ENCODE assay signal across 1 cellular context in the genomic region with DNA sequence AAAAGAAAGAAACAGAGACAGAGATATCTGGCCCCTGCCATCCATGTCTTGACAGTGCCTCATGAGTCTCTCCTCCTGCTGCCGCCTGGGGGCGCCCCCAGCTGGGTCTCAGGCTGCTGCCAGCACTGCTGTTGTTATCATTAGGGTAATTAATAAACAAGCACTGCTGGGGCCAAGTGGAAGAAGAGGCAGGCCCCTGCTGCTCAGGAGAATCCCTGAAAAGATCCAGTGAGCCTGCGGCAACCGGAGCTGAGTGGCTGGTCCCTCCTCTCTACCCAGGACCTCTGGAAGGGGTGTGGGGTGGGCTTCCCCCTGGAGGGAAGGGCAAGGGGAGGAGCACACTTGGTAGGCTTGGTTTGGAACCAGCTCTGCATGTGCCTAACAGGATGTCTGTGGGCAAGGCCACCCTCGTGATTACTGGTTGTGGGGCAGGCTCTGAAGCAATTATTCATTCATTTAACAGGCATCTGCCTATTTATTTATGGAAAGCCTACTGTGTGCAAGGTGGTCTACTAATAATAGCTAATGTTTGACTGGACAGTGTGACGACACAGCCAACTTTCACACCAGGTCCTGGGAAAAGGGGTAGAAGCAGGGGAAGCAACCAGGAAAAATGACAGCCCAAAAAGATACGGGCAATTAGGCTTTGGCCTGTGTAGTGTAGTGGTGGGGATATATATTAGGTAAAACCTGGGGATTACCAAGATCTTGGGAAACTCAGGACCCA.
TF ChIP-seq lines count a peak whose summit lies in the region.

No MANE protein-coding gene starts in this region.

TF ChIP-seq in HEK293, 187 proteins besides CTCF, POLR2A, EP300 and RAD21 (continued from another document and continues in another):
- TF ChIP-seq TRIM28 (IDR thresholded peaks at IDR 0.05; ENCODE audit: borderline replicate concordance, low read length) (no peak), ZNF473 (tag by site-specific recombination; IDR thresholded peaks at IDR 0.05) (no peak), SP7 (tag by site-specific recombination; IDR thresholded peaks at IDR 0.05) (peak; percentile 61; the same call in 1 of the 2 replicates), ZNF580 (tag by site-specific recombination; IDR thresholded peaks at IDR 0.05) (no peak), ZNF175 (tag by site-specific recombination; IDR thresholded peaks at IDR 0.05) (no peak), HOXD13 (CRISPR knock-in tag; IDR thresholded peaks at IDR 0.05; ENCODE audit: borderline replicate concordance) (no peak), KLF7 (tag by site-specific recombination; IDR thresholded peaks at IDR 0.05; ENCODE audit: borderline replicate concordance) (no peak), ZNF24 (tag by site-specific recombination; IDR thresholded peaks at IDR 0.05) (no peak), ZSCAN18 (tag by site-specific recombination; IDR thresholded peaks at IDR 0.05) (no peak), KLF9 (tag by site-specific recombination; IDR thresholded peaks at IDR 0.05; ENCODE audit: low read depth) (no peak), YY1 (tag by site-specific recombination; IDR thresholded peaks at IDR 0.05) (no peak), ZNF274 (IDR thresholded peaks at IDR 0.05; ENCODE audit: low read length) (no peak), ZNF274 (tag by site-specific recombination; IDR thresholded peaks at IDR 0.05; ENCODE audit: borderline replicate concordance) (no peak), ZNF214 (tag by site-specific recombination; IDR thresholded peaks at IDR 0.05; ENCODE audit: borderline replicate concordance) (no peak), ZNF350 (tag by site-specific recombination; IDR thresholded peaks at IDR 0.05) (no peak), ZNF341 (tag by site-specific recombination; IDR thresholded peaks at IDR 0.05; ENCODE audit: low read depth) (peak; percentile 95), ZNF837 (tag by site-specific recombination; IDR thresholded peaks at IDR 0.05) (no peak), ZNF10 (tag by site-specific recombination; IDR thresholded peaks at IDR 0.05) (no peak), ZNF416 (tag by site-specific recombination; IDR thresholded peaks at IDR 0.05) (no peak), ZNF571 (tag by site-specific recombination; IDR thresholded peaks at IDR 0.05) (no peak), GLIS2 (tag by site-specific recombination; IDR thresholded peaks at IDR 0.05) (peak; percentile 78), ZNF140 (tag by site-specific recombination; IDR thresholded peaks at IDR 0.05) (no peak), GFI1B (tag by site-specific recombination; IDR thresholded peaks at IDR 0.05) (no peak), GLI2 (tag by site-specific recombination; IDR thresholded peaks at IDR 0.05; ENCODE audit: borderline replicate concordance, low read depth) (no peak), PRDM6 (tag by site-specific recombination; IDR thresholded peaks at IDR 0.05) (no peak), ZNF558 (tag by site-specific recombination; IDR thresholded peaks at IDR 0.05) (no peak), ZNF423 (tag by site-specific recombination; IDR thresholded peaks at IDR 0.05) (no peak), ZBTB20 (tag by site-specific recombination; IDR thresholded peaks at IDR 0.05) (peak; percentile 79; the same call in 1 of the 2 replicates), ZNF202 (tag by site-specific recombination; IDR thresholded peaks at IDR 0.05; ENCODE audit: borderline replicate concordance) (no peak), OSR2 (tag by site-specific recombination; IDR thresholded peaks at IDR 0.05) (no peak), ZNF654 (tag by site-specific recombination; IDR thresholded peaks at IDR 0.05; ENCODE audit: low read depth) (peak; percentile 69), ZNF2 (tag by site-specific recombination; IDR thresholded peaks at IDR 0.05) (peak; percentile 59; the same call in 1 of the 2 replicates), ZNF501 (tag by site-specific recombination; IDR thresholded peaks at IDR 0.05) (no peak), OVOL3 (tag by site-specific recombination; IDR thresholded peaks at IDR 0.05) (no peak), KLF16 (tag by site-specific recombination; IDR thresholded peaks at IDR 0.05) (no peak), ZNF530 (tag by site-specific recombination; IDR thresholded peaks at IDR 0.05; ENCODE audit: low read depth) (no peak), ZNF366 (tag by site-specific recombination; conservative IDR thresholded peaks at IDR 0.05) (no peak), ZNF549 (tag by site-specific recombination; IDR thresholded peaks at IDR 0.05) (no peak), ZNF114 (tag by site-specific recombination; IDR thresholded peaks at IDR 0.05) (no peak), ZBTB1 (tag by site-specific recombination; IDR thresholded peaks at IDR 0.05) (no peak), IKZF3 (tag by site-specific recombination; IDR thresholded peaks at IDR 0.05) (peak; percentile 41), ZNF629 (tag by site-specific recombination; IDR thresholded peaks at IDR 0.05) (no peak), ZNF529 (tag by site-specific recombination; IDR thresholded peaks at IDR 0.05; ENCODE audit: insufficient replicate concordance) (no peak), WT1 (tag by site-specific recombination; IDR thresholded peaks at IDR 0.05) (no peak), ZNF16 (tag by site-specific recombination; IDR thresholded peaks at IDR 0.05; ENCODE audit: low read depth) (no peak)
- TF ChIP-seq, protein P1, sequence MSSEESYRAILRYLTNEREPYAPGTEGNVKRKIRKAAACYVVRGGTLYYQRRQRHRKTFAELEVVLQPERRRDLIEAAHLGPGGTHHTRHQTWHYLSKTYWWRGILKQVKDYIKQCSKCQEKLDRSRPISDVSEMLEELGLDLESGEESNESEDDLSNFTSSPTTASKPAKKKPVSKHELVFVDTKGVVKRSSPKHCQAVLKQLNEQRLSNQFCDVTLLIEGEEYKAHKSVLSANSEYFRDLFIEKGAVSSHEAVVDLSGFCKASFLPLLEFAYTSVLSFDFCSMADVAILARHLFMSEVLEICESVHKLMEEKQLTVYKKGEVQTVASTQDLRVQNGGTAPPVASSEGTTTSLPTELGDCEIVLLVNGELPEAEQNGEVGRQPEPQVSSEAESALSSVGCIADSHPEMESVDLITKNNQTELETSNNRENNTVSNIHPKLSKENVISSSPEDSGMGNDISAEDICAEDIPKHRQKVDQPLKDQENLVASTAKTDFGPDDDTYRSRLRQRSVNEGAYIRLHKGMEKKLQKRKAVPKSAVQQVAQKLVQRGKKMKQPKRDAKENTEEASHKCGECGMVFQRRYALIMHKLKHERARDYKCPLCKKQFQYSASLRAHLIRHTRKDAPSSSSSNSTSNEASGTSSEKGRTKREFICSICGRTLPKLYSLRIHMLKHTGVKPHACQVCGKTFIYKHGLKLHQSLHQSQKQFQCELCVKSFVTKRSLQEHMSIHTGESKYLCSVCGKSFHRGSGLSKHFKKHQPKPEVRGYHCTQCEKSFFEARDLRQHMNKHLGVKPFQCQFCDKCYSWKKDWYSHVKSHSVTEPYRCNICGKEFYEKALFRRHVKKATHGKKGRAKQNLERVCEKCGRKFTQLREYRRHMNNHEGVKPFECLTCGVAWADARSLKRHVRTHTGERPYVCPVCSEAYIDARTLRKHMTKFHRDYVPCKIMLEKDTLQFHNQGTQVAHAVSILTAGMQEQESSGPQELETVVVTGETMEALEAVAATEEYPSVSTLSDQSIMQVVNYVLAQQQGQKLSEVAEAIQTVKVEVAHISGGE (tag by site-specific recombination; conservative IDR thresholded peaks at IDR 0.05; ENCODE audit: low read depth) = no peak
- TF ChIP-seq, protein P2, sequence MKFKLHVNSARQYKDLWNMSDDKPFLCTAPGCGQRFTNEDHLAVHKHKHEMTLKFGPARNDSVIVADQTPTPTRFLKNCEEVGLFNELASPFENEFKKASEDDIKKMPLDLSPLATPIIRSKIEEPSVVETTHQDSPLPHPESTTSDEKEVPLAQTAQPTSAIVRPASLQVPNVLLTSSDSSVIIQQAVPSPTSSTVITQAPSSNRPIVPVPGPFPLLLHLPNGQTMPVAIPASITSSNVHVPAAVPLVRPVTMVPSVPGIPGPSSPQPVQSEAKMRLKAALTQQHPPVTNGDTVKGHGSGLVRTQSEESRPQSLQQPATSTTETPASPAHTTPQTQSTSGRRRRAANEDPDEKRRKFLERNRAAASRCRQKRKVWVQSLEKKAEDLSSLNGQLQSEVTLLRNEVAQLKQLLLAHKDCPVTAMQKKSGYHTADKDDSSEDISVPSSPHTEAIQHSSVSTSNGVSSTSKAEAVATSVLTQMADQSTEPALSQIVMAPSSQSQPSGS (tag by site-specific recombination; IDR thresholded peaks at IDR 0.05; ENCODE audit: low read depth) = no peak
- TF ChIP-seq, protein P3, sequence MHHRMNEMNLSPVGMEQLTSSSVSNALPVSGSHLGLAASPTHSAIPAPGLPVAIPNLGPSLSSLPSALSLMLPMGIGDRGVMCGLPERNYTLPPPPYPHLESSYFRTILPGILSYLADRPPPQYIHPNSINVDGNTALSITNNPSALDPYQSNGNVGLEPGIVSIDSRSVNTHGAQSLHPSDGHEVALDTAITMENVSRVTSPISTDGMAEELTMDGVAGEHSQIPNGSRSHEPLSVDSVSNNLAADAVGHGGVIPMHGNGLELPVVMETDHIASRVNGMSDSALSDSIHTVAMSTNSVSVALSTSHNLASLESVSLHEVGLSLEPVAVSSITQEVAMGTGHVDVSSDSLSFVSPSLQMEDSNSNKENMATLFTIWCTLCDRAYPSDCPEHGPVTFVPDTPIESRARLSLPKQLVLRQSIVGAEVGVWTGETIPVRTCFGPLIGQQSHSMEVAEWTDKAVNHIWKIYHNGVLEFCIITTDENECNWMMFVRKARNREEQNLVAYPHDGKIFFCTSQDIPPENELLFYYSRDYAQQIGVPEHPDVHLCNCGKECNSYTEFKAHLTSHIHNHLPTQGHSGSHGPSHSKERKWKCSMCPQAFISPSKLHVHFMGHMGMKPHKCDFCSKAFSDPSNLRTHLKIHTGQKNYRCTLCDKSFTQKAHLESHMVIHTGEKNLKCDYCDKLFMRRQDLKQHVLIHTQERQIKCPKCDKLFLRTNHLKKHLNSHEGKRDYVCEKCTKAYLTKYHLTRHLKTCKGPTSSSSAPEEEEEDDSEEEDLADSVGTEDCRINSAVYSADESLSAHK (tag by site-specific recombination; IDR thresholded peaks at IDR 0.05) = no peak
- TF ChIP-seq, protein P4, sequence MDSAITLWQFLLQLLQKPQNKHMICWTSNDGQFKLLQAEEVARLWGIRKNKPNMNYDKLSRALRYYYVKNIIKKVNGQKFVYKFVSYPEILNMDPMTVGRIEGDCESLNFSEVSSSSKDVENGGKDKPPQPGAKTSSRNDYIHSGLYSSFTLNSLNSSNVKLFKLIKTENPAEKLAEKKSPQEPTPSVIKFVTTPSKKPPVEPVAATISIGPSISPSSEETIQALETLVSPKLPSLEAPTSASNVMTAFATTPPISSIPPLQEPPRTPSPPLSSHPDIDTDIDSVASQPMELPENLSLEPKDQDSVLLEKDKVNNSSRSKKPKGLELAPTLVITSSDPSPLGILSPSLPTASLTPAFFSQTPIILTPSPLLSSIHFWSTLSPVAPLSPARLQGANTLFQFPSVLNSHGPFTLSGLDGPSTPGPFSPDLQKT (IDR thresholded peaks at IDR 0.05; ENCODE audit: borderline replicate concordance, low read depth, low read length) = no peak
- TF ChIP-seq, protein P5, sequence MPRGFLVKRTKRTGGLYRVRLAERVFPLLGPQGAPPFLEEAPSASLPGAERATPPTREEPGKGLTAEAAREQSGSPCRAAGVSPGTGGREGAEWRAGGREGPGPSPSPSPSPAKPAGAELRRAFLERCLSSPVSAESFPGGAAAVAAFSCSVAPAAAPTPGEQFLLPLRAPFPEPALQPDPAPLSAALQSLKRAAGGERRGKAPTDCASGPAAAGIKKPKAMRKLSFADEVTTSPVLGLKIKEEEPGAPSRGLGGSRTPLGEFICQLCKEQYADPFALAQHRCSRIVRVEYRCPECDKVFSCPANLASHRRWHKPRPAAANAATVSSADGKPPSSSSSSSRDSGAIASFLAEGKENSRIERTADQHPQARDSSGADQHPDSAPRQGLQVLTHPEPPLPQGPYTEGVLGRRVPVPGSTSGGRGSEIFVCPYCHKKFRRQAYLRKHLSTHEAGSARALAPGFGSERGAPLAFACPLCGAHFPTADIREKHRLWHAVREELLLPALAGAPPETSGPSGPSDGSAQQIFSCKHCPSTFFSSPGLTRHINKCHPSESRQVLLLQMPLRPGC (tag by site-specific recombination; IDR thresholded peaks at IDR 0.05) = no peak
- TF ChIP-seq, protein P6, sequence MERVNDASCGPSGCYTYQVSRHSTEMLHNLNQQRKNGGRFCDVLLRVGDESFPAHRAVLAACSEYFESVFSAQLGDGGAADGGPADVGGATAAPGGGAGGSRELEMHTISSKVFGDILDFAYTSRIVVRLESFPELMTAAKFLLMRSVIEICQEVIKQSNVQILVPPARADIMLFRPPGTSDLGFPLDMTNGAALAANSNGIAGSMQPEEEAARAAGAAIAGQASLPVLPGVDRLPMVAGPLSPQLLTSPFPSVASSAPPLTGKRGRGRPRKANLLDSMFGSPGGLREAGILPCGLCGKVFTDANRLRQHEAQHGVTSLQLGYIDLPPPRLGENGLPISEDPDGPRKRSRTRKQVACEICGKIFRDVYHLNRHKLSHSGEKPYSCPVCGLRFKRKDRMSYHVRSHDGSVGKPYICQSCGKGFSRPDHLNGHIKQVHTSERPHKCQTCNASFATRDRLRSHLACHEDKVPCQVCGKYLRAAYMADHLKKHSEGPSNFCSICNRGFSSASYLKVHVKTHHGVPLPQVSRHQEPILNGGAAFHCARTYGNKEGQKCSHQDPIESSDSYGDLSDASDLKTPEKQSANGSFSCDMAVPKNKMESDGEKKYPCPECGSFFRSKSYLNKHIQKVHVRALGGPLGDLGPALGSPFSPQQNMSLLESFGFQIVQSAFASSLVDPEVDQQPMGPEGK (tag by site-specific recombination; IDR thresholded peaks at IDR 0.05) = peak; percentile 73
